In genomic region chr16:88811600-88811849, GRCh38 we compare ENCODE assay signal across 8 cellular contexts.
DNase-seq lines count a peak whose midpoint lies in the region; ATAC-seq and TF ChIP-seq lines count a peak whose summit lies in the region.

No MANE protein-coding gene starts in this region.

- peaks cover 36% of the 10 kb centered on the region for H3K36me3 ChIP-seq in WERI-Rb-1
- H3K36me3 ChIP-seq in iPS DF 6.9 (ENCODE audit: control insufficient read depth, insufficient read depth, low read length) = peaks cover 32% of the 10 kb centered on the region
- peaks cover 0 to 24% (median 15%) of the 10 kb centered on the region in 5 donors for H3K36me3 ChIP-seq in subcutaneous abdominal adipose tissue (ENCODE audit: control insufficient read depth in 5 of 5, insufficient read depth in 5 of 5, low read length in 5 of 5)

- H3K4me1 ChIP-seq in iPS DF 6.9 (ENCODE audit: control insufficient read depth, insufficient read depth, low read length) (peaks cover 3% of the 10 kb centered on the region; the same call in 1 of the 2 replicates), subcutaneous abdominal adipose tissue (ENCODE audit: control insufficient read depth in 5 of 5, insufficient read depth in 5 of 5, low read length in 5 of 5) (peaks cover 6 to 41% (median 37%) of the 10 kb centered on the region in 5 donors)

- DNase-seq in WERI-Rb-1 (no peak), iPS DF 6.9 (ENCODE audit: low read depth, low spot score) (no peak), DMS153 (lab: John Stamatoyannopoulos, UW) (no peak), HuH-7 (ENCODE audit: low spot score) (no peak), KBM-7 (no peak)

- no peaks in the 10 kb centered on the region for H3K27me3 ChIP-seq in WERI-Rb-1 (ENCODE audit: insufficient read depth, low read depth, severe bottlenecking)
- no peaks in the 10 kb centered on the region for H3K27me3 ChIP-seq in iPS DF 6.9 (ENCODE audit: control insufficient read depth, insufficient read depth, low read length)
- H3K27me3 ChIP-seq in subcutaneous abdominal adipose tissue (ENCODE audit: control insufficient read depth in 5 of 5, insufficient read depth in 4 of 5, low read length in 5 of 5) = no peaks in the 10 kb centered on the region

- peak; percentile 25 for ATAC-seq in GM21723 (IDR thresholded peaks at IDR 0.05; ENCODE audit: unreplicated experiment)

- no CpG with 5 or more reads among the region's 30 CpGs for WGBS in iPS DF 6.9 (ENCODE audit: insufficient coverage, insufficient read length)

- in situ Hi-C loops in KBM-7 (cut with MboI; ENCODE audit: low pct_unique_long_range_greater_than_20kb, low sequenced_read_pairs) = no loop called here

- H3K27ac ChIP-seq in C4-2B (peak overlapping the region; percentile 98), WERI-Rb-1 (peak overlapping the region; percentile 95), iPS DF 6.9 (ENCODE audit: low read length) (no peak overlapping the region), subcutaneous abdominal adipose tissue (ENCODE audit: low read depth, low read length) (peak overlapping the region; percentile 67)

- TF ChIP-seq CTCF in C4-2B (conservative IDR thresholded peaks at IDR 0.05) (no peak), WERI-Rb-1 (IDR thresholded peaks at IDR 0.05; ENCODE audit: low read depth, low read length) (no peak)

- H3K9ac ChIP-seq in subcutaneous abdominal adipose tissue (ENCODE audit: low read length in 5 of 5) = peak overlapping the region in 4 of 5 donors; percentile 31 to 83 (median 57)

- H3K4me3 ChIP-seq in WERI-Rb-1 (ENCODE audit: low read depth, low read length) (peak overlapping the region; percentile 54), iPS DF 6.9 (ENCODE audit: low read length) (peak overlapping the region; percentile 78), subcutaneous abdominal adipose tissue (ENCODE audit: low read depth in 1 of 5, low read length in 5 of 5) (peak overlapping the region in 4 of 5 donors; percentile 67 to 75 (median 72))

- H3K9me3 ChIP-seq in WERI-Rb-1 (ENCODE audit: severe bottlenecking) (no peaks in the 10 kb centered on the region), iPS DF 6.9 (ENCODE audit: control insufficient read depth, insufficient read depth, low read length) (no peaks in the 10 kb centered on the region), subcutaneous abdominal adipose tissue (ENCODE audit: control insufficient read depth in 5 of 5, low read length in 5 of 5) (no peaks in the 10 kb centered on the region)
